1 cellular context compared by ENCODE assay signal in genomic region chr7:156527458-156527890, GRCh38.
A peak's percentile ranks its signal among the peaks of the same experiment; 100 is the strongest.
TF ChIP-seq lines count a peak whose summit lies in the region.

No MANE protein-coding gene starts in this region.

TF ChIP-seq in HepG2, 621 proteins besides CTCF, POLR2A, EP300 and RAD21 (continued from another document and continues in another):
- TF ChIP-seq HOMEZ (CRISPR knock-in tag; IDR thresholded peaks at IDR 0.05; ENCODE audit: low read depth) (peak; percentile 35; the same call in 1 of the 2 replicates), HDAC2 (CRISPR knock-in tag; IDR thresholded peaks at IDR 0.05) (peak; percentile 53; the same call in 1 of the 2 replicates), POLR2AphosphoS5 (IDR thresholded peaks at IDR 0.05; ENCODE audit: low read depth, low read length) (peak; percentile 30; the same call in 1 of the 2 replicates), STAG1 (CRISPR knock-in tag; IDR thresholded peaks at IDR 0.05) (no peak; the same call in 1 of the 2 replicates), ISL2 (CRISPR knock-in tag; IDR thresholded peaks at IDR 0.05) (peak; percentile 75; the same call in 1 of the 2 replicates), RCOR2 (CRISPR knock-in tag; IDR thresholded peaks at IDR 0.05) (0 out of 2 replicates have a peak, but pooled peaks have one; percentile 16), BCL6 (CRISPR knock-in tag; IDR thresholded peaks at IDR 0.05) (0 out of 2 replicates have a peak, but pooled peaks have one; percentile 64), HNF4G (IDR thresholded peaks at IDR 0.05; ENCODE audit: borderline replicate concordance, low read depth, low read length) (peak; percentile 70), HNF4G (CRISPR knock-in tag; IDR thresholded peaks at IDR 0.05; ENCODE audit: borderline replicate concordance, low read depth) (peak; percentile 44; the same call in 1 of the 2 replicates), PPARG (CRISPR knock-in tag; conservative IDR thresholded peaks at IDR 0.05) (0 out of 2 replicates have a peak, but pooled peaks have one; percentile 33), ZNF75D (CRISPR knock-in tag; IDR thresholded peaks at IDR 0.05; ENCODE audit: borderline replicate concordance) (no peak), FOXJ3 (CRISPR knock-in tag; IDR thresholded peaks at IDR 0.05; ENCODE audit: borderline replicate concordance) (no peak), ATF5 (CRISPR knock-in tag; IDR thresholded peaks at IDR 0.05; ENCODE audit: low read depth) (no peak), ATF1 (CRISPR knock-in tag; IDR thresholded peaks at IDR 0.05) (no peak), ZNF331 (CRISPR knock-in tag; IDR thresholded peaks at IDR 0.05) (0 out of 2 replicates have a peak, but pooled peaks have one; percentile 43), ZNF83 (CRISPR knock-in tag; IDR thresholded peaks at IDR 0.05; ENCODE audit: borderline replicate concordance) (no peak), CREM (IDR thresholded peaks at IDR 0.05) (peak; percentile 49), CREM (CRISPR knock-in tag; IDR thresholded peaks at IDR 0.05) (no peak), HNF1B (CRISPR knock-in tag; IDR thresholded peaks at IDR 0.05) (peak; percentile 53; the same call in 1 of the 2 replicates), RXRB (CRISPR knock-in tag; IDR thresholded peaks at IDR 0.05; ENCODE audit: borderline replicate concordance) (peak; percentile 53), KDM6A (CRISPR knock-in tag; IDR thresholded peaks at IDR 0.05; ENCODE audit: low read depth) (peak; percentile 45; the same call in 1 of the 2 replicates), ZEB1 (IDR thresholded peaks at IDR 0.05; ENCODE audit: insufficient replicate concordance, low read depth) (peak; percentile 61), HNF1A (IDR thresholded peaks at IDR 0.05; ENCODE audit: low read depth) (peak; percentile 82), HNF1A (CRISPR knock-in tag; IDR thresholded peaks at IDR 0.05; ENCODE audit: borderline replicate concordance) (peak; percentile 91; the same call in 1 of the 2 replicates), TEF (CRISPR knock-in tag; IDR thresholded peaks at IDR 0.05) (no peak), ZNF382 (CRISPR knock-in tag; IDR thresholded peaks at IDR 0.05; ENCODE audit: borderline replicate concordance) (no peak), NFIC (IDR thresholded peaks at IDR 0.05; ENCODE audit: low read length) (0 out of 2 replicates have a peak, but pooled peaks have one; percentile 30), POLR2G (IDR thresholded peaks at IDR 0.05; ENCODE audit: low read depth, low read length) (0 out of 2 replicates have a peak, but pooled peaks have one; percentile 26), SOX13 (IDR thresholded peaks at IDR 0.05) (no peak), SOX13 (CRISPR knock-in tag; conservative IDR thresholded peaks at IDR 0.05 in 1 of 2, IDR thresholded peaks at IDR 0.05 in 1 of 2) (peak in 1 of 2 experiments; percentile 67; a peak in 2 of 4 replicates), ZNF816 (CRISPR knock-in tag; IDR thresholded peaks at IDR 0.05; ENCODE audit: borderline replicate concordance) (no peak), MIER3 (CRISPR knock-in tag; IDR thresholded peaks at IDR 0.05; ENCODE audit: borderline replicate concordance) (0 out of 2 replicates have a peak, but pooled peaks have one; percentile 5), ZNF770 (CRISPR knock-in tag; IDR thresholded peaks at IDR 0.05) (0 out of 2 replicates have a peak, but pooled peaks have one; percentile 27), TEAD3 (CRISPR knock-in tag; optimal IDR thresholded peaks at IDR 0.05; ENCODE audit: borderline replicate concordance) (peak; percentile 13), TCF7 (IDR thresholded peaks at IDR 0.05; ENCODE audit: low read depth) (peak; percentile 64), ZNF34 (CRISPR knock-in tag; IDR thresholded peaks at IDR 0.05; ENCODE audit: borderline replicate concordance) (no peak), ZNF644 (CRISPR knock-in tag; IDR thresholded peaks at IDR 0.05; ENCODE audit: low read depth) (peak; percentile 56; the same call in 1 of the 2 replicates), ZNF292 (CRISPR knock-in tag; IDR thresholded peaks at IDR 0.05; ENCODE audit: borderline replicate concordance, low read depth) (peak; percentile 38; the same call in 1 of the 2 replicates), HMG20A (CRISPR knock-in tag; IDR thresholded peaks at IDR 0.05; ENCODE audit: borderline replicate concordance) (peak; percentile 74; the same call in 1 of the 2 replicates), ZC3H4 (CRISPR knock-in tag; IDR thresholded peaks at IDR 0.05; ENCODE audit: borderline replicate concordance) (no peak), GTF3A (CRISPR knock-in tag; conservative IDR thresholded peaks at IDR 0.05) (no peak), MBD4 (IDR thresholded peaks at IDR 0.05; ENCODE audit: borderline replicate concordance, low read length) (no peak), RARA (CRISPR knock-in tag; IDR thresholded peaks at IDR 0.05) (peak; percentile 54), ARID5B (CRISPR knock-in tag; IDR thresholded peaks at IDR 0.05) (peak; percentile 83), GFI1 (CRISPR knock-in tag; IDR thresholded peaks at IDR 0.05; ENCODE audit: borderline replicate concordance) (peak; percentile 76), MXD4 (CRISPR knock-in tag; IDR thresholded peaks at IDR 0.05) (no peak), FOXA3 (CRISPR knock-in tag; IDR thresholded peaks at IDR 0.05) (peak; percentile 19; the same call in 1 of the 2 replicates), CEBPG (CRISPR knock-in tag; IDR thresholded peaks at IDR 0.05) (peak; percentile 70), NCOR1 (IDR thresholded peaks at IDR 0.05; ENCODE audit: borderline replicate concordance, low read length) (peak; percentile 82)
